ENCODE assay signal across 1 cellular context in the genomic region with DNA sequence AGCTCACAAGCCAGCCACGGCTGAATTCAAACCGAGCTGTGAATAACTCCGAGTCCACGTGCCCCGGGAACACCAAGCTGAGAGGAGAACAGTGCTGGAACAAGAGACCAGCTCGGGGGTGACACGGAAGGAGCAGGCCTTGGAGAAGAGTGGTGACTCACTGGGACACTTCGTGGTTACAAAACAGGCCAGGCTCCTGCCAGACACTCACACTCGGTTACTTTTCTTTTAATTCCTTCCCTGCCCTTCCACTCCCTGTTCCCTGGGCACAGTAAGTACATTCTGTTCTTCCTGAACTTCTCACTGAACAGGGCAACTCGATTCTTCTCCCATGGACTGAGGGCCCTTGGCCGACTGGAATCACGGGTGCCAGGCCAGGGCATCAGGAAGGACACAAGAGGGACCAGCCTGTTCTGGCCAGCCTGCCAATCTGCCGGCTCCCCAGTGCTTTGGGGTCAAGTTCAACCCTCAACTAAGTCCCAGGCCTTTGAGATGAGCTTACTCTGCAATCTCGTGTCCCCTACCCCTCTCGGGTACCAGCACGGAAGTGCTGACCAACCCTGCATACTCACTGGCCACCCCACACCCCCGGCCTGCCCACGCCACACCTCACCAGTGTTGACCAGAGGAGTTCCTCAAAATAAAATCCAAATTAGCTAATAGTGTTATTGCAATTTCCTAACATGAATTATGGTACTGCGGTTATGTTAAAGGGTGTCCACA.
TF ChIP-seq lines count a peak whose summit lies in the region.

No MANE protein-coding gene starts in this region.

TF ChIP-seq in K562, 482 proteins besides CTCF, POLR2A, EP300 and RAD21 (continued from another document):
- no peak for TF ChIP-seq RBM17 (IDR thresholded peaks at IDR 0.05; ENCODE audit: borderline replicate concordance, low read depth, low read length)
